24 cellular contexts compared by ENCODE assay signal in the genomic region with DNA sequence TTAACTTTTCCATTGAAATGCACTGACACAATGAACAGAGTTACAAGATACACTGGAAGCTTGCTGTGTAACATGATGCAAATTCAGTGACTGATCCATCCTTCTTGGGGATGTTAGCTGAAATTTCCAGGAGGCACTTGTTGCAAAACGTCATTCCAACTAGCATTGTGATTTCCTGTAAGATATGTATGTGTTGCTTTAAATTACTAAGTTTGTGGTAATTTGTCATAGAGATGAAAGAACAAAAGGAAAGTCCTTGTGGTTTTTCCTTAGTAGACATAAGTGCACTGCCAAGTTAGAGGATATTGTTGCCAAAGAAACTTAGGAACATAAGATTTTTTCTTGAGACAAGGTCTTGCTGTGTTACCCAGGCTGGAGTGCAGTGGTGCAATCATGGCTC.
DNase-seq lines count a peak whose midpoint lies in the region; ATAC-seq and TF ChIP-seq lines count a peak whose summit lies in the region.
"Had no signal": no experiment of that assay in that cellular context is flagged by ENCODE, and none has a peak within 500 bp of the region (broad histone marks: within the 10 kb centered on the region; RNA-seq: fewer than 3 reads in every experiment).

No MANE protein-coding gene starts in this region.

- intact Hi-C loops in mammary epithelial cell (cut with micrococcal nuclease) = no loop called here
- intact Hi-C loops in mucosa of descending colon (cut with DNase I, micrococcal nuclease) = no loop called here

- H3K4me1 ChIP-seq in mammary epithelial cell (ENCODE audit: insufficient read depth, low read length) = no peaks in the 10 kb centered on the region
- no peaks in the 10 kb centered on the region for H3K4me1 ChIP-seq in mucosa of descending colon (ENCODE audit: low read depth)
- H3K4me1 ChIP-seq: BLaER1 treated with 17β-estradiol and CSF1 and Interleukin-3, amounts not matched to agents 10 nM and 100 nM; Caco-2; HAP-1 had no signal

- in situ Hi-C loops in mammary epithelial cell (cut with MboI; ENCODE audit: low sequenced_read_pairs in 2 of 2) = no loop called here

- H3K4me3 ChIP-seq in mammary epithelial cell (replicated peaks in 1 of 3; ENCODE audit: insufficient read depth in 1 of 3, low read depth in 2 of 3, low read length in 3 of 3) = no peak overlapping the region
- H3K4me3 ChIP-seq in mucosa of descending colon = no peak overlapping the region
- H3K4me3 ChIP-seq: BLaER1 treated with 17β-estradiol and CSF1 and Interleukin-3, amounts not matched to agents 10 nM and 100 nM; coronary artery; HAP-1; neural progenitor cell; PC-9 had no signal

- TF ChIP-seq CTCF in mammary epithelial cell (conservative IDR thresholded peaks at IDR 0.05 in 1 of 2, IDR thresholded peaks at IDR 0.05 in 1 of 2; ENCODE audit: extremely low read depth in 1 of 2, insufficient read depth in 1 of 2, low read depth in 1 of 2, low read length in 2 of 2) (no peak), mucosa of descending colon (IDR thresholded peaks at IDR 0.05) (no peak)

- no peak overlapping the region for H3K9ac ChIP-seq in mammary epithelial cell (ENCODE audit: insufficient read depth, low read length)
- H3K9ac ChIP-seq: BLaER1 treated with 17β-estradiol and CSF1 and Interleukin-3, amounts not matched to agents 10 nM and 100 nM; neural progenitor cell had no signal

- ATAC-seq in HG03432 (IDR thresholded peaks at IDR 0.05; ENCODE audit: unreplicated experiment) = no peak
- no peak for ATAC-seq in HG03039 (IDR thresholded peaks at IDR 0.05; ENCODE audit: unreplicated experiment)
- no peak for ATAC-seq in mucosa of descending colon
- ATAC-seq: effector memory CD8-positive, alpha-beta T cell had no signal

- BruUV-seq in mammary epithelial cell (replicated peaks; lab: Mats Ljungman, UMichigan) = no TSS peak

- no peak overlapping the region for H3K27ac ChIP-seq in mammary epithelial cell (ENCODE audit: insufficient read depth, low read depth, low read length)
- H3K27ac ChIP-seq: BLaER1 treated with 17β-estradiol and CSF1 and Interleukin-3, amounts not matched to agents 10 nM and 100 nM; coronary artery; neural progenitor cell; PC-9 had no signal

- WGBS in mammary epithelial cell (ENCODE audit: low coverage, missing lambda C conversion rate) = 0% methylated on average over 1 of the region's 1 CpG

- dilution Hi-C loops in mammary epithelial cell (cut with HindIII; ENCODE audit: low sequenced_read_pairs) = no loop called here

- no peaks in the 10 kb centered on the region for H3K9me3 ChIP-seq in mammary epithelial cell (replicated peaks; ENCODE audit: insufficient read depth, low read length)
- no peaks in the 10 kb centered on the region for H3K9me3 ChIP-seq in mucosa of descending colon
- H3K9me3 ChIP-seq: Caco-2, HAP-1 had no signal

- H4K20me1 ChIP-seq in mammary epithelial cell (ENCODE audit: insufficient read depth, low read length) = no peaks in the 10 kb centered on the region
- H4K20me1 ChIP-seq: BLaER1 treated with 17β-estradiol and CSF1 and Interleukin-3, amounts not matched to agents 10 nM and 100 nM had no signal

- H3K36me3 ChIP-seq in mammary epithelial cell (ENCODE audit: insufficient read depth, low read length) = no peaks in the 10 kb centered on the region
- H3K36me3 ChIP-seq in mucosa of descending colon (ENCODE audit: low read depth) = no peaks in the 10 kb centered on the region
- H3K36me3 ChIP-seq: BLaER1 treated with 17β-estradiol and CSF1 and Interleukin-3, amounts not matched to agents 10 nM and 100 nM; HAP-1; neural progenitor cell had no signal

- H3K79me2 ChIP-seq in mammary epithelial cell (ENCODE audit: insufficient read depth, low read length) = no peaks in the 10 kb centered on the region

- DNase-seq in A172 (ENCODE audit: low spot score) (peak; percentile 6), LHCN-M2 (ENCODE audit: low read depth) (peak; percentile 2), mammary epithelial cell (peak; percentile 37), iris pigment epithelial cell (ENCODE audit: low read depth) (peak; percentile 38), mucosa of descending colon (no peak)
- no peak for DNase-seq in stimulated activated CD8-positive, alpha-beta memory T cell treated with anti-CD3 and anti-CD28 coated beads, Interleukin-4, amount 100 ng/mL, for 48 hours
- DNase-seq: activated B cell treated with CpG ODN at 0.5 μM for 24 hours; activated CD4-positive, alpha-beta memory T cell treated with anti-CD3 and anti-CD28 coated beads, Interleukin-2, amount 10 ng/mL, durations not matched to agents 7 days and 5 days; activated effector memory CD4-positive, alpha-beta T cell treated with Interleukin-2 at 50 U/mL for 16 hours; activated naive CD8-positive, alpha-beta T cell treated with anti-CD3 and anti-CD28 coated beads for 36 hours; Caco-2; DMS79 treated with DMSO at 0.1 percent for 48 hours; effector memory CD8-positive, alpha-beta T cell; NCI-H1105; NCI-H2029; PC-9; SHP77; T1000 had no signal

- H3K4me2 ChIP-seq in mammary epithelial cell (ENCODE audit: insufficient read depth, low read depth, low read length) = no peak overlapping the region
- H3K4me2 ChIP-seq: BLaER1 treated with 17β-estradiol and CSF1 and Interleukin-3, amounts not matched to agents 10 nM and 100 nM; neural progenitor cell; PC-9 had no signal

- peaks cover 3% of the 10 kb centered on the region for H3K27me3 ChIP-seq in mammary epithelial cell (ENCODE audit: insufficient read depth, low read length)
- H3K27me3 ChIP-seq: BLaER1 treated with 17β-estradiol and CSF1 and Interleukin-3, amounts not matched to agents 10 nM and 100 nM; neural progenitor cell had no signal

- H2AFZ ChIP-seq in mammary epithelial cell (ENCODE audit: low read depth, low read length) = no peak overlapping the region
- H2AFZ ChIP-seq: neural progenitor cell, PC-9 had no signal

- CTCF ChIA-PET in mammary epithelial cell (lab: Charles Lee; ENCODE audit: low non-redundant PET) = no interaction called here

Comparison
In these comparisons a context has a peak if more than half of its experiments do, and no peak if none do; other contexts are left out.
1. DNase-seq: peak in A172 (single experiment), LHCN-M2 (single experiment), mammary epithelial cell (single experiment) and iris pigment epithelial cell (single experiment); none in stimulated activated CD8-positive, alpha-beta memory T cell treated with anti-CD3 and anti-CD28 coated beads, Interleukin-4, amount 100 ng/mL, for 48 hours (single experiment) and mucosa of descending colon (0 of 3).